Comparison of ENCODE assay signal across 21 cellular contexts in genomic region chr2:108220942-108221541, GRCh38. TPM values are rescaled to one million over a fixed set of nuclear protein-coding genes. Genes with fewer than 3 reads are reported as not detected.
DNase-seq lines count a peak whose midpoint lies in the region; ATAC-seq and TF ChIP-seq lines count a peak whose summit lies in the region.
"Had no signal": no experiment of that assay in that cellular context is flagged by ENCODE, and none has a peak within 500 bp of the region (broad histone marks: within the 10 kb centered on the region; RNA-seq: fewer than 3 reads in every experiment).

No MANE protein-coding gene starts in this region.

- no peaks in the 10 kb centered on the region for H3K27me3 ChIP-seq in heart right ventricle
- H3K27me3 ChIP-seq: adrenal gland, esophagus squamous epithelium had no signal

- peaks cover 0 to 11% (median 0%) of the 10 kb centered on the region in 9 donors for H3K4me1 ChIP-seq in heart right ventricle
- H3K4me1 ChIP-seq: adrenal gland had no signal

- peak; percentile 18 for DNase-seq in NCI-H1092 treated with DMSO at 0.1 percent for 48 hours (lab: John Stamatoyannopoulos, UW)
- DNase-seq in heart right ventricle = peak in 1 of 2 donors; percentile 62
- DNase-seq in pons (ENCODE audit: low spot score) = peak; percentile 15
- no peak for DNase-seq in GM03348 (ENCODE audit: low spot score)
- no peak for DNase-seq in MV-4-11 (lab: John Stamatoyannopoulos, UW)
- no peak for DNase-seq in HCEC 1CT
- DNase-seq: activated CD4-positive, alpha-beta T cell treated with anti-CD3 and anti-CD28 coated beads for 48 hours; central memory CD4-positive, alpha-beta T cell; effector CD8-positive, alpha-beta T cell; EL; esophagus squamous epithelium; glutamatergic neuron; natural killer cell; NCI-H187 treated with DMSO at 0.1 percent for 48 hours; SHP77 had no signal

- no peak overlapping the region for H3K4me3 ChIP-seq in heart right ventricle
- H3K4me3 ChIP-seq: adrenal gland, esophagus squamous epithelium, K562 had no signal

- TF ChIP-seq CTCF in C4-2B (conservative IDR thresholded peaks at IDR 0.05) (no peak), heart right ventricle (IDR thresholded peaks at IDR 0.05) (no peak)

- WGBS in heart right ventricle, 2 donors = 65% methylated on average over 4 of the region's 4 CpGs

- H3K27ac ChIP-seq in C4-2B (peak overlapping the region; percentile 81), heart right ventricle (peak overlapping the region in 2 of 10 donors; percentile 15 to 31)
- H3K27ac ChIP-seq: adrenal gland, esophagus squamous epithelium had no signal

- H3K9me3 ChIP-seq in heart right ventricle = peaks cover 0 to 25% (median 7%) of the 10 kb centered on the region in 11 donors

- H3K36me3 ChIP-seq in heart right ventricle = no peaks in the 10 kb centered on the region
- H3K36me3 ChIP-seq: adrenal gland, esophagus squamous epithelium had no signal

- ATAC-seq in heart right ventricle = peak in 6 of 8 donors; percentile 59 to 99 (median 86)
- no peak for ATAC-seq in GM19463 (IDR thresholded peaks at IDR 0.05; ENCODE audit: unreplicated experiment)
- ATAC-seq: K562, natural killer cell had no signal

- intact Hi-C loops in heart right ventricle (cut with DNase I) = loop anchor here in 1 of 10 donors (10.0 kb wide), 1 partner anchor 364 kb away; no protein-coding TSS in a partner anchor

RNA-seq across cellular contexts. Expression of gene SULT1C3, which starts 18.7 kb away (rescaled TPM):
- not detected for total RNA-seq in heart right ventricle
- polyA plus RNA-seq in heart right ventricle = not detected
- total RNA-seq: adrenal gland, esophagus squamous epithelium, K562, natural killer cell, posterior vena cava, temporal lobe had no signal
- polyA plus RNA-seq: adrenal gland, K562 had no signal

Comparison
In these comparisons a context has a peak if more than half of its experiments do, and no peak if none do; other contexts are left out.
1. DNase-seq: peak in NCI-H1092 treated with DMSO at 0.1 percent for 48 hours (single experiment) and pons (single experiment); none in GM03348 (single experiment), MV-4-11 (single experiment) and HCEC 1CT (single experiment).